In the genomic region with DNA sequence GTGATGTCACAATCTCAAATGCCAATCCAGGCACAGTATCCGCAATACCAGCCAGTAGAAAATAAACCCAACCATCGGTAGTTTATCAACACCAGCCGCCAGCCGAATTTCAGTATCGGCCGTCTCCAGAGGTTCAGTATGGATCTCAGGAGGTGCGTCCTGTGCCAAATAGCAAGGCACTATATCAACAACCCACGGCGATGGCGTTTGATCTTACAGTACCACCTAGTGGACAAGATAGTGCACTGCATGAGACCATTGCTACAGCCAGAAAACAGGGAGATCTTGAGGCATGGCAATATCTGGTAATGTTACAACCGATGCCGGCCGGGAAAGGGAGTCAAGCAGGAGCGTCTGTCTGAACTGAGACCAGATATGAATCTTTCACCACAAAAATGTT, we compare ENCODE assay signal across 8 cellular contexts.
A peak's percentile ranks its signal among the peaks of the same experiment; 100 is the strongest.
DNase-seq lines count a peak whose midpoint lies in the region; TF ChIP-seq lines count a peak whose summit lies in the region.
"Not testable (repeated sequence)": the region's sequence is repeated elsewhere in the genome, so short reads cannot be mapped to it uniquely, and the experiment has no call there.

No MANE protein-coding gene starts in this region.

- H3K4me3 Mint-ChIP-seq in CD4-positive, alpha-beta memory T cell = peak overlapping the region in 1 of 8 donors; percentile 59
- not testable (repeated sequence) for H3K4me3 Mint-ChIP-seq in activated naive CD8-positive, alpha-beta T cell treated with anti-CD3 and anti-CD28 coated beads for 36 hours; type B pancreatic cell

- H3K4me3 ChIP-seq in CD4-positive, alpha-beta memory T cell (ENCODE audit: low read length in 2 of 2); HL-60 (replicated peaks; ENCODE audit: insufficient read depth, low read length); epithelial cell of esophagus (ENCODE audit: low read length); kidney epithelial cell (ENCODE audit: low read depth, low read length); parathyroid adenoma (ENCODE audit: low read depth, low read length): not testable (repeated sequence)

- CTCF ChIA-PET in CD4-positive, alpha-beta memory T cell (lab: Charles Lee; ENCODE audit: partially characterized antibody) = interaction anchor here (0.9 to 1.0 kb wide), 2 partner anchors 127 to 128 kb away, joined by 3 to 12 read pairs; no protein-coding TSS in a partner anchor

- not testable (repeated sequence) for H3K9ac ChIP-seq in parathyroid adenoma

- not testable (repeated sequence) for H3K27ac ChIP-seq in CD4-positive, alpha-beta memory T cell (ENCODE audit: low read depth, low read length); HL-60 (replicated peaks); parathyroid adenoma

- POLR2A ChIA-PET in CD4-positive, alpha-beta memory T cell (lab: Charles Lee; ENCODE audit: partially characterized antibody) = not testable (repeated sequence)

- not testable (repeated sequence) for H3K36me3 ChIP-seq in CD4-positive, alpha-beta memory T cell (ENCODE audit: insufficient read depth, low read length); kidney epithelial cell (ENCODE audit: control insufficient read depth, insufficient read depth, low read length); parathyroid adenoma (ENCODE audit: control insufficient read depth, insufficient read depth, low read length)

- not testable (repeated sequence) for H3K36me3 Mint-ChIP-seq in CD4-positive, alpha-beta memory T cell; activated naive CD8-positive, alpha-beta T cell treated with anti-CD3 and anti-CD28 coated beads for 36 hours; type B pancreatic cell

- not testable (repeated sequence) for H3K79me2 ChIP-seq in parathyroid adenoma

- TF ChIP-seq CTCF in HL-60 (IDR thresholded peaks at IDR 0.05; ENCODE audit: insufficient read depth, low read length) = peak; percentile 13
- peak; percentile 49 for TF ChIP-seq CTCF in epithelial cell of esophagus (IDR thresholded peaks at IDR 0.05; ENCODE audit: insufficient read depth, low read depth, low read length, missing control alignments)
- TF ChIP-seq CTCF in kidney epithelial cell (IDR thresholded peaks at IDR 0.05; ENCODE audit: insufficient read depth, low read length, poor library complexity, severe bottlenecking) = peak; percentile 29
- TF ChIP-seq CTCF in parathyroid adenoma (IDR thresholded peaks at IDR 0.05) = peak; percentile 41
- peak; percentile 70 for TF ChIP-seq CTCF in type B pancreatic cell (conservative IDR thresholded peaks at IDR 0.05)

- H3K4me1 ChIP-seq in CD4-positive, alpha-beta memory T cell (ENCODE audit: insufficient read depth, low read length); parathyroid adenoma: not testable (repeated sequence)

- not testable (repeated sequence) for H3K4me1 Mint-ChIP-seq in CD4-positive, alpha-beta memory T cell; activated naive CD8-positive, alpha-beta T cell treated with anti-CD3 and anti-CD28 coated beads for 36 hours; type B pancreatic cell (ENCODE audit: unreplicated experiment)

- H3K9me3 Mint-ChIP-seq in CD4-positive, alpha-beta memory T cell; activated naive CD8-positive, alpha-beta T cell treated with anti-CD3 and anti-CD28 coated beads for 36 hours; type B pancreatic cell: not testable (repeated sequence)

- H3K4me2 ChIP-seq in parathyroid adenoma (ENCODE audit: low read length) = not testable (repeated sequence)

- intact Hi-C loops in CD4-positive, alpha-beta memory T cell (cut with micrococcal nuclease) = not testable (repeated sequence)

- not testable (repeated sequence) for H3K27ac Mint-ChIP-seq in CD4-positive, alpha-beta memory T cell; activated naive CD8-positive, alpha-beta T cell treated with anti-CD3 and anti-CD28 coated beads for 36 hours; type B pancreatic cell

- not testable (repeated sequence) for H3K9me3 ChIP-seq in CD4-positive, alpha-beta memory T cell (ENCODE audit: control insufficient read depth in 1 of 2, low read length in 2 of 2); parathyroid adenoma (ENCODE audit: control insufficient read depth, low read length)

- H3K27me3 Mint-ChIP-seq in CD4-positive, alpha-beta memory T cell; activated naive CD8-positive, alpha-beta T cell treated with anti-CD3 and anti-CD28 coated beads for 36 hours: not testable (repeated sequence)
- H3K27me3 Mint-ChIP-seq in type B pancreatic cell = peaks cover 11% of the 10 kb centered on the region

- not testable (repeated sequence) for H2AFZ ChIP-seq in parathyroid adenoma

- not testable (repeated sequence) for H3K27me3 ChIP-seq in CD4-positive, alpha-beta memory T cell (ENCODE audit: insufficient read depth, low read length); HL-60 (ENCODE audit: insufficient read depth, poor library complexity, severe bottlenecking); kidney epithelial cell (ENCODE audit: control insufficient read depth, insufficient read depth, low read length); parathyroid adenoma (ENCODE audit: control insufficient read depth, insufficient read depth, low read length)

- in situ Hi-C loops in SK-MEL-5 (cut with HindIII; ENCODE audit: low pct_unique_long_range_greater_than_20kb, low sequenced_read_pairs) = not testable (repeated sequence)

- DNase-seq in CD4-positive, alpha-beta memory T cell = peak in 4 of 5 donors; percentile 20 to 42 (median 28)
- DNase-seq in HL-60 (ENCODE audit: low read depth in 1 of 2, low spot score in 1 of 2); kidney epithelial cell (ENCODE audit: low read depth); type B pancreatic cell (ENCODE audit: extremely low spot score, unreplicated experiment): not testable (repeated sequence)
- DNase-seq in SK-MEL-5 (ENCODE audit: low read depth, low spot score) (peak; percentile 4), epithelial cell of esophagus (ENCODE audit: low read depth) (peak; percentile 1)
- DNase-seq in activated naive CD8-positive, alpha-beta T cell treated with anti-CD3 and anti-CD28 coated beads for 36 hours = peak; percentile 3

Comparison
In these comparisons a context has a peak if more than half of its experiments do, and no peak if none do; other contexts are left out.
1. CTCF ChIP-seq: peak in every context shown above with its lines; median percentile 70 in type B pancreatic cell; 49 in epithelial cell of esophagus; 41 in parathyroid adenoma; 29 in kidney epithelial cell; 13 in HL-60.